Comparison of ENCODE assay signal across 17 cellular contexts in the genomic region with DNA sequence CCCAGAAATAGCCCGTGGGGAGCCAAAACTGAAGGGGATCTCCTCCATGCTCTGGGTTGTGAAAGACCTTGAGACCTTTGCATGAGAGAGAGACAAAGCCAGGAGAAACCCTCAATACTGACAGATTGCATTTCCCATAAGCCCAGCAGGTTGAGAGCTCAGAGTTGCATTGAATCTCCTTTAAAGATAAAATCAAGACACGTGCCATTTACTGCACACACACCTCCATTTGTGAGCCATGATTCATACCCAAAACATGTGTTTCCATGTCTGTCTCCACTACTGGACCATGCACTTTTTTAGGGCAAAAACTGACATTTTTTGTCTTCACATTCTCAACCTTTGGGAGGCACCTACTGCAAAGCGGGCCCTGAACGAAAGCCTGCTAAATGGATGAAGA.
"Had no signal": no experiment of that assay in that cellular context is flagged by ENCODE, and none has a peak within 500 bp of the region (broad histone marks: within the 10 kb centered on the region; RNA-seq: fewer than 3 reads in every experiment).

No MANE protein-coding gene starts in this region.

- H3K4me3 ChIP-seq: breast epithelium, colonic mucosa, dorsolateral prefrontal cortex, heart right ventricle, lower lobe of right lung, neural progenitor cell, prostate gland, right atrium auricular region, spleen, testis had no signal

- H3K27me3 ChIP-seq: breast epithelium, colonic mucosa, dorsolateral prefrontal cortex, heart right ventricle, neural progenitor cell, right atrium auricular region, spleen, testis had no signal

- DNase-seq: activated naive CD4-positive, alpha-beta T cell; activated T-cell treated with anti-CD3 and anti-CD28 coated beads, Interleukin-2, amount 50 U/mL, for 4 hours; colonic mucosa; dorsolateral prefrontal cortex; heart right ventricle; lower lobe of right lung; naive thymus-derived CD4-positive, alpha-beta T cell; spleen; stimulated activated CD4-positive, alpha-beta T cell treated with anti-CD3 and anti-CD28 coated beads, Interleukin-4, amount 100 ng/mL, for 1 hour; stimulated activated naive CD4-positive, alpha-beta T cell; testis had no signal

- H2AFZ ChIP-seq: neural progenitor cell had no signal

- H3K9ac ChIP-seq: neural progenitor cell had no signal

- H3K27ac ChIP-seq: breast epithelium, colonic mucosa, dorsolateral prefrontal cortex, heart right ventricle, lower lobe of right lung, neural progenitor cell, prostate gland, right atrium auricular region, spleen, testis had no signal

- ATAC-seq: activated T-cell treated with anti-CD3 and anti-CD28 coated beads, Interleukin-2, amount 50 U/mL, for 4 hours; heart right ventricle; left lobe of liver; lower lobe of right lung; naive thymus-derived CD4-positive, alpha-beta T cell; WTC11 had no signal

- H3K36me3 ChIP-seq: colonic mucosa, heart right ventricle, lower lobe of right lung, neural progenitor cell, prostate gland, right atrium auricular region, spleen had no signal

- H3K4me2 ChIP-seq: neural progenitor cell had no signal

- H3K9me3 ChIP-seq: breast epithelium, colonic mucosa, heart right ventricle, lower lobe of right lung, prostate gland, right atrium auricular region, spleen, testis had no signal

- H3K4me1 ChIP-seq: breast epithelium, colonic mucosa, prostate gland, testis had no signal
